In genomic region chr14:100580316-100581227, GRCh38 we compare ENCODE assay signal across 17 cellular contexts.
"Had no signal": no experiment of that assay in that cellular context is flagged by ENCODE, and none has a peak within 500 bp of the region (broad histone marks: within the 10 kb centered on the region; RNA-seq: fewer than 3 reads in every experiment).

No MANE protein-coding gene starts in this region.

- H3K27me3 ChIP-seq: body of pancreas had no signal

- H3K27ac ChIP-seq: body of pancreas, tibial nerve had no signal

- H3K9me3 Mint-ChIP-seq: activated naive CD4-positive, alpha-beta T cell treated with anti-CD3 and anti-CD28 coated beads, Interleukin-2, amount 10 ng/mL, durations not matched to agents 7 days and 5 days; activated T-helper 1 cell treated with anti-CD3 and anti-CD28 coated beads, Interleukin-12 subunit alpha, Interleukin-12 subunit beta, Interleukin-2, Interleukin-4 antibody, amounts not matched to agents 30 ng/mL and 10 ng/mL and 1 ng/mL, durations not matched to agents 14 hours and 24 hours and 36 hours; central memory CD8-positive, alpha-beta T cell; dendritic cell treated with granulocyte-macrophage colony-stimulating factor and Interleukin-4, amounts not matched to agents 40 ng/mL and 50 ng/mL, for 4 days; effector memory CD8-positive, alpha-beta T cell; stimulated activated naive B cell treated with anti-CD40 and anti-IgM and Interleukin-4, amounts not matched to agents 10 μg/mL and 1 μg/mL and 100 μg/mL, for 72 hours had no signal

- ATAC-seq: body of pancreas; effector memory CD8-positive, alpha-beta T cell; naive thymus-derived CD8-positive, alpha-beta T cell; stimulated activated naive B cell treated with anti-CD40 and anti-IgM and Interleukin-4, amounts not matched to agents 10 μg/mL and 1 μg/mL and 100 μg/mL, for 72 hours had no signal

- H3K27ac Mint-ChIP-seq: activated CD4-positive, alpha-beta memory T cell treated with anti-CD3 and anti-CD28 coated beads for 36 hours; activated naive CD4-positive, alpha-beta T cell treated with anti-CD3 and anti-CD28 coated beads, Interleukin-2, amount 10 ng/mL, durations not matched to agents 7 days and 5 days; activated T-helper 1 cell treated with anti-CD3 and anti-CD28 coated beads, Interleukin-12 subunit alpha, Interleukin-12 subunit beta, Interleukin-2, Interleukin-4 antibody, amounts not matched to agents 30 ng/mL and 10 ng/mL and 1 ng/mL, durations not matched to agents 14 hours and 24 hours and 36 hours; dendritic cell treated with granulocyte-macrophage colony-stimulating factor and Interleukin-4, amounts not matched to agents 40 ng/mL and 50 ng/mL, for 4 days; effector memory CD8-positive, alpha-beta T cell; naive thymus-derived CD8-positive, alpha-beta T cell; stimulated activated naive B cell treated with anti-CD40 and anti-IgM and Interleukin-4, amounts not matched to agents 10 μg/mL and 1 μg/mL and 100 μg/mL, for 72 hours had no signal

- H3K27me3 Mint-ChIP-seq: activated CD4-positive, alpha-beta memory T cell treated with anti-CD3 and anti-CD28 coated beads for 36 hours; central memory CD8-positive, alpha-beta T cell; effector memory CD8-positive, alpha-beta T cell had no signal

- DNase-seq: activated CD4-positive, alpha-beta memory T cell treated with anti-CD3 and anti-CD28 coated beads for 36 hours; activated CD4-positive, CD25-positive, alpha-beta regulatory T cell treated with anti-CD3 and anti-CD28 coated beads, Interleukin-2, amount 50 U/mL, for 72 hours; activated naive CD4-positive, alpha-beta T cell treated with anti-CD3 and anti-CD28 coated beads, Interleukin-2, amount 10 ng/mL, durations not matched to agents 7 days and 5 days; amniotic stem cell; effector memory CD8-positive, alpha-beta T cell; mammary epithelial cell; occipital lobe; SIG-M5; small intestine; stimulated activated naive B cell treated with anti-CD40 and anti-IgM and Interleukin-4, amounts not matched to agents 10 μg/mL and 1 μg/mL and 100 μg/mL, for 72 hours; SW 1271 had no signal

- H3K4me3 Mint-ChIP-seq: activated CD4-positive, alpha-beta memory T cell treated with anti-CD3 and anti-CD28 coated beads for 36 hours; activated naive CD4-positive, alpha-beta T cell treated with anti-CD3 and anti-CD28 coated beads, Interleukin-2, amount 10 ng/mL, durations not matched to agents 7 days and 5 days; activated T-helper 1 cell treated with anti-CD3 and anti-CD28 coated beads, Interleukin-12 subunit alpha, Interleukin-12 subunit beta, Interleukin-2, Interleukin-4 antibody, amounts not matched to agents 30 ng/mL and 10 ng/mL and 1 ng/mL, durations not matched to agents 14 hours and 24 hours and 36 hours; central memory CD8-positive, alpha-beta T cell; dendritic cell treated with granulocyte-macrophage colony-stimulating factor and Interleukin-4, amounts not matched to agents 40 ng/mL and 50 ng/mL, for 4 days; effector memory CD8-positive, alpha-beta T cell; naive thymus-derived CD8-positive, alpha-beta T cell; stimulated activated naive B cell treated with anti-CD40 and anti-IgM and Interleukin-4, amounts not matched to agents 10 μg/mL and 1 μg/mL and 100 μg/mL, for 72 hours had no signal

- H3K4me3 ChIP-seq: body of pancreas, tibial nerve had no signal

- H3K4me1 Mint-ChIP-seq: activated naive CD4-positive, alpha-beta T cell treated with anti-CD3 and anti-CD28 coated beads, Interleukin-2, amount 10 ng/mL, durations not matched to agents 7 days and 5 days; central memory CD8-positive, alpha-beta T cell; stimulated activated naive B cell treated with anti-CD40 and anti-IgM and Interleukin-4, amounts not matched to agents 10 μg/mL and 1 μg/mL and 100 μg/mL, for 72 hours had no signal

- H3K4me1 ChIP-seq: body of pancreas, tibial nerve had no signal

- H3K9me3 ChIP-seq: body of pancreas had no signal

- H3K36me3 Mint-ChIP-seq: activated CD4-positive, alpha-beta memory T cell treated with anti-CD3 and anti-CD28 coated beads for 36 hours; activated naive CD4-positive, alpha-beta T cell treated with anti-CD3 and anti-CD28 coated beads, Interleukin-2, amount 10 ng/mL, durations not matched to agents 7 days and 5 days; naive thymus-derived CD8-positive, alpha-beta T cell; stimulated activated naive B cell treated with anti-CD40 and anti-IgM and Interleukin-4, amounts not matched to agents 10 μg/mL and 1 μg/mL and 100 μg/mL, for 72 hours had no signal

- H3K36me3 ChIP-seq: tibial nerve had no signal
